ENCODE assay signal across 1 cellular context in genomic region chr18:58402951-58403702, GRCh38.
TF ChIP-seq lines count a peak whose summit lies in the region.

No MANE protein-coding gene starts in this region.

TF ChIP-seq in WTC11, 78 proteins besides CTCF, POLR2A, EP300 and RAD21 (continued from another document):
- no peak for TF ChIP-seq ZNF532 (CRISPR knock-in tag; IDR thresholded peaks at IDR 0.05; ENCODE audit: borderline replicate concordance)
- TF ChIP-seq MXD4 (CRISPR knock-in tag; IDR thresholded peaks at IDR 0.05; ENCODE audit: borderline replicate concordance): no peak
- no peak for TF ChIP-seq IRF1 (CRISPR knock-in tag; IDR thresholded peaks at IDR 0.05)
- no peak for TF ChIP-seq TCF7 (CRISPR knock-in tag; IDR thresholded peaks at IDR 0.05; ENCODE audit: low read depth)
- no peak for TF ChIP-seq USF1 (CRISPR knock-in tag; IDR thresholded peaks at IDR 0.05)
- TF ChIP-seq JUN (CRISPR knock-in tag; IDR thresholded peaks at IDR 0.05): no peak
- no peak for TF ChIP-seq CDX4 (CRISPR knock-in tag; IDR thresholded peaks at IDR 0.05; ENCODE audit: borderline replicate concordance)
